In genomic region chr5:1037671-1038416, GRCh38 we compare ENCODE assay signal across 19 cellular contexts. TPM values are rescaled to one million over a fixed set of nuclear protein-coding genes. Genes with fewer than 3 reads are reported as not detected.
DNase-seq lines count a peak whose midpoint lies in the region; ATAC-seq and TF ChIP-seq lines count a peak whose summit lies in the region.
"Had no signal": no experiment of that assay in that cellular context is flagged by ENCODE, and none has a peak within 500 bp of the region (broad histone marks: within the 10 kb centered on the region; RNA-seq: fewer than 3 reads in every experiment).

No MANE protein-coding gene starts in this region.

- 0 out of 2 replicates have a peak, but pooled peaks cover 5% of the 10 kb centered on the region for H3K9me3 ChIP-seq in SK-N-MC (ENCODE audit: low read depth, low read length)
- H3K9me3 ChIP-seq in osteoblast (ENCODE audit: low read depth, low read length): no peaks in the 10 kb centered on the region
- H3K9me3 ChIP-seq in OCI-LY7 (ENCODE audit: low read length): no peaks in the 10 kb centered on the region

- H3K27ac ChIP-seq in SK-N-MC: peak overlapping the region; percentile 96
- no peak overlapping the region for H3K27ac ChIP-seq in osteoblast (ENCODE audit: low read depth, low read length)
- H3K27ac ChIP-seq in OCI-LY7 (ENCODE audit: low read depth, low read length, poor library complexity, severe bottlenecking): no peak overlapping the region
- H3K27ac ChIP-seq: GM23248 had no signal

- H2AFZ ChIP-seq in osteoblast (ENCODE audit: low read length): no peak overlapping the region
- no peak overlapping the region for H2AFZ ChIP-seq in OCI-LY7 (ENCODE audit: low read length)
- H2AFZ ChIP-seq: GM23248 had no signal

- H3K9me2 ChIP-seq in OCI-LY7 (ENCODE audit: insufficient read depth, low read length): no peaks in the 10 kb centered on the region

- no peaks in the 10 kb centered on the region for H3K4me1 Mint-ChIP-seq in CD14-positive monocyte
- H3K4me1 Mint-ChIP-seq: B cell had no signal

- peak overlapping the region in 1 of 7 donors; percentile 66 for H3K27ac Mint-ChIP-seq in CD14-positive monocyte
- H3K27ac Mint-ChIP-seq: B cell; CD4-positive, alpha-beta memory T cell had no signal

- H3K9me3 Mint-ChIP-seq in CD14-positive monocyte: peaks cover 0 to 12% (median 4%) of the 10 kb centered on the region in 7 donors

- POLR2A ChIA-PET in OCI-LY7 (lab: Charles Lee): no interaction called here

- no peak overlapping the region for H3K9ac ChIP-seq in SK-N-MC (ENCODE audit: insufficient read length)
- H3K9ac ChIP-seq: GM23248 had no signal

- H4K20me1 ChIP-seq in osteoblast (ENCODE audit: insufficient read depth, low read length) (no peaks in the 10 kb centered on the region), OCI-LY7 (ENCODE audit: insufficient read depth, low read length) (no peaks in the 10 kb centered on the region)

- intact Hi-C loops in CD14-positive monocyte (cut with micrococcal nuclease): no loop called here
- intact Hi-C loops in left ventricle myocardium superior (cut with micrococcal nuclease): no loop called here
- intact Hi-C loops in OCI-LY7 (cut with micrococcal nuclease; ENCODE audit: unreplicated experiment): no loop called here

- no peaks in the 10 kb centered on the region for H3K36me3 Mint-ChIP-seq in CD14-positive monocyte
- H3K36me3 Mint-ChIP-seq: CD4-positive, alpha-beta memory T cell had no signal

- no peaks in the 10 kb centered on the region for H3K4me1 ChIP-seq in osteoblast (ENCODE audit: insufficient read depth, low read length)
- H3K4me1 ChIP-seq in OCI-LY7 (ENCODE audit: insufficient read depth, low read length, poor library complexity, severe bottlenecking): no peaks in the 10 kb centered on the region

- H3K4me3 Mint-ChIP-seq in CD14-positive monocyte: no peak overlapping the region
- H3K4me3 Mint-ChIP-seq: B cell; CD4-positive, alpha-beta memory T cell had no signal

- TF ChIP-seq CTCF in CD14-positive monocyte (IDR thresholded peaks at IDR 0.05): no peak
- TF ChIP-seq CTCF in osteoblast (IDR thresholded peaks at IDR 0.05; ENCODE audit: extremely low read depth, low read depth, low read length): no peak
- no peak for TF ChIP-seq CTCF in OCI-LY7 (conservative IDR thresholded peaks at IDR 0.05; ENCODE audit: low read length)

- H3K27me3 ChIP-seq in osteoblast (ENCODE audit: insufficient read depth, low read length): no peaks in the 10 kb centered on the region

- H3K4me2 ChIP-seq in osteoblast (ENCODE audit: insufficient read depth, low read length) (no peak overlapping the region), OCI-LY7 (ENCODE audit: low read length) (no peak overlapping the region)

- CTCF ChIA-PET in OCI-LY7 (lab: Charles Lee; ENCODE audit: unreplicated experiment): no interaction called here

- no TSS peak for BruUV-seq in OCI-LY7 (replicated peaks; lab: Mats Ljungman, UMichigan)

- peaks cover 1 to 2% (median 2%) of the 10 kb centered on the region in 3 donors for H3K27me3 Mint-ChIP-seq in CD14-positive monocyte (ENCODE audit: low read depth in 3 of 3)
- H3K27me3 Mint-ChIP-seq: B cell had no signal

- H3K79me2 ChIP-seq in osteoblast (ENCODE audit: insufficient read depth, low read length): no peaks in the 10 kb centered on the region
- no peaks in the 10 kb centered on the region for H3K79me2 ChIP-seq in OCI-LY7 (ENCODE audit: insufficient read depth, low read depth, low read length)

- H3K4me3 ChIP-seq in SK-N-MC (peak overlapping the region; percentile 76; the same call in 1 of the 2 replicates), osteoblast (ENCODE audit: insufficient read depth, low read length) (no peak overlapping the region), OCI-LY7 (ENCODE audit: low read depth, low read length, poor library complexity, severe bottlenecking) (no peak overlapping the region)
- H3K4me3 ChIP-seq: GM12878, GM23248 had no signal

- H3K36me3 ChIP-seq in SK-N-MC (ENCODE audit: insufficient read depth, low read length) (no peaks in the 10 kb centered on the region), osteoblast (ENCODE audit: insufficient read depth, low read length) (no peaks in the 10 kb centered on the region), OCI-LY7 (ENCODE audit: insufficient read depth, low read length) (no peaks in the 10 kb centered on the region)

- no peak for ATAC-seq in left ventricle myocardium superior
- no peak for ATAC-seq in GM21515 (IDR thresholded peaks at IDR 0.05; ENCODE audit: unreplicated experiment)
- no peak for ATAC-seq in HG03565 (IDR thresholded peaks at IDR 0.05; ENCODE audit: unreplicated experiment)
- ATAC-seq: GM12878, PC-3 had no signal

- peak; percentile 34 for DNase-seq in CD14-positive monocyte (ENCODE audit: low spot score)
- DNase-seq in SK-N-MC (ENCODE audit: low read depth, low spot score): no peak
- peak; percentile 28 for DNase-seq in left ventricle myocardium superior
- peak; percentile 31 for DNase-seq in osteoblast (ENCODE audit: insufficient read length, low spot score, missing footprints)
- DNase-seq in OCI-LY7 (ENCODE audit: low spot score): no peak
- DNase-seq in CD1c-positive myeloid dendritic cell (ENCODE audit: extremely low spot score): no peak
- DNase-seq: CD4-positive, alpha-beta memory T cell; GM23248; KG1; NCI-H1417; NCI-H187; NCI-H524 treated with DMSO at 0.1 percent for 48 hours; PC-3; SW 1271 had no signal

RNA-seq across cellular contexts. Expression of gene NKD2, which starts 29.2 kb away (rescaled TPM):
- polyA plus RNA-seq in CD14-positive monocyte: not detected
- 3.4 TPM for total RNA-seq in left ventricle myocardium superior
- under 0.01 TPM in 1 of 2 replicates, not detected in the other for total RNA-seq in osteoblast
- 0.38 TPM in 1 of 2 replicates, not detected in the other for total RNA-seq in OCI-LY7 (2014; rRNA removed; shearing (Covaris generic))
- total RNA-seq in OCI-LY7 (2022): 0.22 and 0.38 TPM in 2 replicates
- total RNA-seq: CD4-positive, alpha-beta memory T cell; GM23248 had no signal
- polyA plus RNA-seq: AG04450; CD4-positive, alpha-beta memory T cell; GM23248 had no signal

Comparison
In these comparisons a context has a peak if more than half of its experiments do, and no peak if none do; other contexts are left out.
1. DNase-seq: peak in CD14-positive monocyte (single experiment), left ventricle myocardium superior (single experiment) and osteoblast (single experiment); none in SK-N-MC (single experiment), OCI-LY7 (single experiment) and CD1c-positive myeloid dendritic cell (single experiment).